Comparison of ENCODE assay signal across 17 cellular contexts in the genomic region with DNA sequence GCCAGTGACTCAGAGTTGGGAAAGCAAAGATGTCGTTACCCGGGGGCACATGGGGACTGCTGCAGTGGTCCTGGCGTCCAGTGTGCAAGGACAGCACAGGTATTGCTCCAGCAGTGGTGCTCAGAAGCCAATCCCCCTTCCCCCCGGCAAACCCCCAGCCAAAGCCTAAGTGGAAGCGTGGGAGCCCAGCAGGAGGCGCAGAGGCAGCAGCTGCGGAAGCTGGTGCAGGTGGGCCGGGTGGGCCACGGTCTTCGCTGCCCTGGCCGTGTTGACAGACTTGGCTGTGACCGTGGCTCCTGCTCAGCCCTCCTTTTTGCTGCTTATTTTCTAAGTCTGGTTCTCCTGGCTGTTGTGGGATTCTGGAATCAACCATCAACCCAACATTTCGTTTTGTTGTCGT.
DNase-seq lines count a peak whose midpoint lies in the region; ATAC-seq, FAIRE-seq and TF ChIP-seq lines count a peak whose summit lies in the region.
"Had no signal": no experiment of that assay in that cellular context is flagged by ENCODE, and none has a peak within 500 bp of the region (broad histone marks: within the 10 kb centered on the region; RNA-seq: fewer than 3 reads in every experiment).

No MANE protein-coding gene starts in this region.

- H3K79me1 ChIP-seq in neuronal stem cell (ENCODE audit: low read depth, low read length), result no peaks in the 10 kb centered on the region

- no peak overlapping the region for H3K27ac ChIP-seq in HepG2 (ENCODE audit: extremely low read length, insufficient read depth, low read length)
- no peak overlapping the region for H3K27ac ChIP-seq in right lobe of liver
- no peak overlapping the region for H3K27ac ChIP-seq in neuronal stem cell (replicated peaks; ENCODE audit: low read length)
- H3K27ac ChIP-seq in ovary, result no peak overlapping the region
- H3K27ac ChIP-seq: 22Rv1, A549, C4-2B had no signal

- H4K20me1 ChIP-seq in HepG2 (ENCODE audit: insufficient read depth, low read length), result no peaks in the 10 kb centered on the region

- ATAC-seq in HepG2, result no peak
- no peak for ATAC-seq in right lobe of liver
- ATAC-seq: A549 had no signal

- H2BK12ac ChIP-seq in neuronal stem cell (ENCODE audit: low read length), result no peak overlapping the region

- DNase-seq in HepG2 (ENCODE audit: low spot score) (no peak), right lobe of liver (no peak), iPS-NIHi11 (ENCODE audit: low spot score) (peak; percentile 18), neuronal stem cell (ENCODE audit: low spot score) (no peak), NCI-H187 treated with DMSO at 0.1 percent for 48 hours (lab: John Stamatoyannopoulos, UW) (no peak), ovary (no peak), mucosa of gallbladder (ENCODE audit: low spot score) (no peak)
- DNase-seq: AML-193; Caco-2; CD4-positive, alpha-beta T cell; GDM1; GOT3; H9 had no signal

- H2AK5ac ChIP-seq in neuronal stem cell (ENCODE audit: low read depth, low read length), result no peak overlapping the region

- H3K36me3 ChIP-seq in HepG2 (replicated peaks in 1 of 2; ENCODE audit: control insufficient read depth in 1 of 2, insufficient read depth in 2 of 2, low read length in 2 of 2) (no peaks in the 10 kb centered on the region), right lobe of liver (no peaks in the 10 kb centered on the region), neuronal stem cell (replicated peaks in 1 of 2; ENCODE audit: control insufficient read depth in 2 of 2, insufficient read depth in 2 of 2, low read length in 2 of 2) (no peaks in the 10 kb centered on the region), ovary (no peaks in the 10 kb centered on the region)

- no peak overlapping the region for H4K91ac ChIP-seq in neuronal stem cell (ENCODE audit: low read depth, low read length, poor library complexity)

- H3K27me3 ChIP-seq in HepG2 (ENCODE audit: control insufficient read depth in 1 of 2, insufficient read depth in 2 of 2, low read length in 2 of 2) (no peaks in the 10 kb centered on the region), right lobe of liver (no peaks in the 10 kb centered on the region), neuronal stem cell (ENCODE audit: control insufficient read depth in 3 of 3, insufficient read depth in 3 of 3, low read depth in 1 of 3, low read length in 3 of 3) (no peaks in the 10 kb centered on the region), ovary (no peaks in the 10 kb centered on the region)

- H3K4me3 ChIP-seq in HepG2 (replicated peaks in 1 of 3; ENCODE audit: insufficient read depth in 1 of 3, low read depth in 2 of 3, low read length in 3 of 3), result no peak overlapping the region
- no peak overlapping the region for H3K4me3 ChIP-seq in right lobe of liver
- H3K4me3 ChIP-seq in neuronal stem cell (ENCODE audit: low read length in 2 of 2), result no peak overlapping the region
- no peak overlapping the region for H3K4me3 ChIP-seq in ovary
- H3K4me3 ChIP-seq: A549 had no signal

- CTCF ChIA-PET in HepG2 (lab: Yijun Ruan, JAX; ENCODE audit: low intra/inter-chr PET ratio, low total read pairs), result no interaction called here

- in situ Hi-C loops in HepG2 (cut with HindIII; ENCODE audit: extremely low pct_ligation_motif_present, low pct_unique_long_range_greater_than_20kb), result no loop called here

- no peak overlapping the region for H3K4ac ChIP-seq in neuronal stem cell (ENCODE audit: low read length)

- no peak for TF ChIP-seq RAD21 in HepG2 (CRISPR knock-in tag; IDR thresholded peaks at IDR 0.05)

- no peak overlapping the region for H3K14ac ChIP-seq in neuronal stem cell (ENCODE audit: low read length)

- H3K18ac ChIP-seq in neuronal stem cell (ENCODE audit: low read length), result peak overlapping the region; percentile 5

- H3K9me3 ChIP-seq in HepG2 (ENCODE audit: low read length), result peaks cover 14% of the 10 kb centered on the region; the same call in 1 of the 2 replicates
- no peaks in the 10 kb centered on the region for H3K9me3 ChIP-seq in right lobe of liver
- H3K9me3 ChIP-seq in neuronal stem cell (replicated peaks in 1 of 2; ENCODE audit: control insufficient read depth in 2 of 2, insufficient read depth in 1 of 2, low read depth in 1 of 2, low read length in 2 of 2), result no peaks in the 10 kb centered on the region
- H3K9me3 ChIP-seq in ovary, result no peaks in the 10 kb centered on the region
- H3K9me3 ChIP-seq: Caco-2 had no signal

- intact Hi-C loops in HepG2 (cut with micrococcal nuclease; ENCODE audit: unreplicated experiment), result no loop called here
- intact Hi-C loops in right lobe of liver (cut with DNase I), result no loop called here
- intact Hi-C loops in ovary (cut with DNase I), result no loop called here

- H3K9ac ChIP-seq in HepG2 (ENCODE audit: insufficient read depth, low read depth, low read length) (no peak overlapping the region), neuronal stem cell (ENCODE audit: low read depth, low read length, poor library complexity) (no peak overlapping the region)

- TF ChIP-seq EP300 in HepG2 (IDR thresholded peaks at IDR 0.05; ENCODE audit: low read depth in 2 of 2, low read length in 2 of 2), result no peak
- no peak for TF ChIP-seq EP300 in HepG2 (CRISPR knock-in tag; IDR thresholded peaks at IDR 0.05; ENCODE audit: borderline replicate concordance)
- no peak for TF ChIP-seq EP300 in ovary (IDR thresholded peaks at IDR 0.05)

- TF ChIP-seq POLR2A in HepG2 (IDR thresholded peaks at IDR 0.05; ENCODE audit: insufficient read depth in 1 of 2, low read depth in 2 of 2, low read length in 2 of 2), result no peak
- TF ChIP-seq POLR2A in right lobe of liver (IDR thresholded peaks at IDR 0.05), result no peak
- no peak for TF ChIP-seq POLR2A in ovary (IDR thresholded peaks at IDR 0.05)

- no peaks in the 10 kb centered on the region for H3K79me2 ChIP-seq in HepG2 (ENCODE audit: insufficient read depth, low read length)

- peak overlapping the region; percentile 83 for H2BK5ac ChIP-seq in neuronal stem cell (ENCODE audit: low read length)

- no peak overlapping the region for H3K23ac ChIP-seq in neuronal stem cell (ENCODE audit: low read depth, low read length, poor library complexity)

- H3K4me1 ChIP-seq in HepG2 (ENCODE audit: insufficient read depth, low read length) (no peaks in the 10 kb centered on the region), right lobe of liver (no peaks in the 10 kb centered on the region), neuronal stem cell (ENCODE audit: control insufficient read depth in 2 of 2, insufficient read depth in 1 of 2, low read depth in 1 of 2, low read length in 2 of 2) (no peaks in the 10 kb centered on the region), ovary (ENCODE audit: insufficient read depth) (no peaks in the 10 kb centered on the region)
- H3K4me1 ChIP-seq: A549, Caco-2 had no signal

- H3K4me2 ChIP-seq in HepG2 (ENCODE audit: low read depth, low read length) (no peak overlapping the region), neuronal stem cell (ENCODE audit: insufficient read depth, low read length, poor library complexity, severe bottlenecking) (no peak overlapping the region)
- H3K4me2 ChIP-seq: A549 had no signal

- H2BK120ac ChIP-seq in neuronal stem cell (ENCODE audit: low read depth, low read length), result no peak overlapping the region

- WGBS in HepG2 (ENCODE audit: low lambda C conversion rate), result 43% methylated on average over 11 of the region's 14 CpGs
- WGBS in right lobe of liver (ENCODE audit: insufficient coverage, low coverage, low lambda C conversion rate, missing lambda C conversion rate), result 40% methylated on average over 2 of the region's 14 CpGs
- WGBS in neuronal stem cell (ENCODE audit: extremely low coverage in 2 of 2, insufficient read length in 2 of 2, insufficient replicate concordance in 1 of 2), 2 donors, result no CpG with 5 or more reads among the region's 14 CpGs
- 85 to 92% (median 92%) methylated on average over 14 of the region's 14 CpGs for WGBS in ovary, 3 donors

- POLR2A ChIA-PET in HepG2 (lab: Yijun Ruan, JAX), result no interaction called here

- BruUV-seq in HepG2 (replicated peaks; lab: Mats Ljungman, UMichigan), result no TSS peak

- FAIRE-seq in HepG2 (lab: Jason Lieb, UNC), result no peak
- FAIRE-seq: A549, D721Med had no signal

- no peak overlapping the region for H2BK15ac ChIP-seq in neuronal stem cell (ENCODE audit: low read length)

- H2AFZ ChIP-seq in HepG2 (ENCODE audit: low read length) (no peak overlapping the region), neuronal stem cell (ENCODE audit: low read length) (no peak overlapping the region)

- no peak overlapping the region for H4K8ac ChIP-seq in neuronal stem cell (ENCODE audit: low read depth, low read length)

- TF ChIP-seq CTCF in HepG2 (CRISPR knock-in tag; IDR thresholded peaks at IDR 0.05) (no peak), right lobe of liver (IDR thresholded peaks at IDR 0.05) (no peak), ovary (IDR thresholded peaks at IDR 0.05) (no peak)

TF ChIP-seq in HepG2, 621 proteins besides CTCF, POLR2A, EP300 and RAD21:
- TF ChIP-seq SOX6 (IDR thresholded peaks at IDR 0.05) (no peak), SOX6 (CRISPR knock-in tag; IDR thresholded peaks at IDR 0.05) (no peak), ZNF225 (CRISPR knock-in tag; IDR thresholded peaks at IDR 0.05) (0 out of 2 replicates have a peak, but pooled peaks have one; percentile 20), NCOR1 (IDR thresholded peaks at IDR 0.05; ENCODE audit: borderline replicate concordance, low read length) (no peak)
TF ChIP-seq in HepG2: peak in this region for 1.
